ENCODE assay signal across 1 cellular context in the genomic region with DNA sequence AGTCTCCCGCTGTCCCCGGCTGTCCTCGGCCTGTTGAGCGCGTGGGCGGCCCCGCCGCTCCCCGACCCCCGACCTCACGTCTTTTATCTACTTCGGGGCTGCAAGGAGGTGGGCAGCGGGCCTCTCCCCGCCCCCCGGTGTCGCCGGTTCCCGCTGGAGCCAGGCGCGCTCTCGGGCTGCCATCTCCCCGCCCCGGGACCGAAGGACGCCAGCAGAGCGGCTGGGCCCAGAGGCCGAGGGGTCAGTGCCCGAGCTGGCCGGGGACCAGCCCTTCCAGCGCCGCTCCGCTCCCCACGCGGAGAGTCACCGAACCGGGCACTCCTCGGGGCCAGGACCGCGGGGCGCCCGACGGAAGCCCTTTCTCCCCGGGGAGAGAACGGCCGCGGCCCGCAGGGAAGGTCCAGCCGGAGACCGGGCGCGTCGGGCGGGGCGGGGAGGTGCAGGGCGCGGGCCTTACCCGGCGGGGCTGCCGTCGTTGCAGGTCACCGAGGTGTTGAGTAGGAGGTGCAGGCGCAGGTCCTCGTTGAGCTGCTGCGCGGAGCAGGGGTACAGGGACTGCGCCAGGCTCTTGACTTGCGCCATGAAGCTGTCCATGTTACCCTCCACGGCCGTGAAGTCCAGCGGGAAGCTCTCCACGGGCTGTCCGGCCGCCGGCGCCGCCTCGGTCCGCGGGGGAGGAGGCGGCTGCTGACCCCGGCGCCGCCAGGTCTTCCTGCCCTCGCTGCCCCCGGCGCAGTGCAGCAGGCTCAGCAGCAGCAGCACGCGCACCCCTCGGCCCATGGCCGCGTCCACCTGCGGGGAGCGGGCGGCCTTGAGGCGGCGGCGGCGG.
TF ChIP-seq lines count a peak whose summit lies in the region.

No MANE protein-coding gene starts in this region.

TF ChIP-seq in HEK293, 187 proteins besides CTCF, POLR2A, EP300 and RAD21:
- TF ChIP-seq ZNF133 (tag by site-specific recombination; IDR thresholded peaks at IDR 0.05): no peak
- TF ChIP-seq, protein P1, sequence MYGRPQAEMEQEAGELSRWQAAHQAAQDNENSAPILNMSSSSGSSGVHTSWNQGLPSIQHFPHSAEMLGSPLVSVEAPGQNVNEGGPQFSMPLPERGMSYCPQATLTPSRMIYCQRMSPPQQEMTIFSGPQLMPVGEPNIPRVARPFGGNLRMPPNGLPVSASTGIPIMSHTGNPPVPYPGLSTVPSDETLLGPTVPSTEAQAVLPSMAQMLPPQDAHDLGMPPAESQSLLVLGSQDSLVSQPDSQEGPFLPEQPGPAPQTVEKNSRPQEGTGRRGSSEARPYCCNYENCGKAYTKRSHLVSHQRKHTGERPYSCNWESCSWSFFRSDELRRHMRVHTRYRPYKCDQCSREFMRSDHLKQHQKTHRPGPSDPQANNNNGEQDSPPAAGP (tag by site-specific recombination; IDR thresholded peaks at IDR 0.05): peak; percentile 40; the same call in 1 of the 2 replicates
- no peak for TF ChIP-seq ZNF394 (tag by site-specific recombination; IDR thresholded peaks at IDR 0.05; ENCODE audit: borderline replicate concordance)
- no peak for TF ChIP-seq ZNF121 (tag by site-specific recombination; IDR thresholded peaks at IDR 0.05)
- peak; percentile 63; the same call in 1 of the 2 replicates for TF ChIP-seq GLIS1 (tag by site-specific recombination; IDR thresholded peaks at IDR 0.05)
- peak; percentile 33; the same call in 1 of the 2 replicates for TF ChIP-seq BCL11A (tag by site-specific recombination; IDR thresholded peaks at IDR 0.05; ENCODE audit: low read depth)
- no peak for TF ChIP-seq ZNF624 (tag by site-specific recombination; IDR thresholded peaks at IDR 0.05)
- TF ChIP-seq ZNF10 (tag by site-specific recombination; IDR thresholded peaks at IDR 0.05): no peak
- peak; percentile 24; the same call in 1 of the 2 replicates for TF ChIP-seq HIC1 (tag by site-specific recombination; IDR thresholded peaks at IDR 0.05)
- TF ChIP-seq ZNF677 (tag by site-specific recombination; IDR thresholded peaks at IDR 0.05): no peak
- 0 out of 2 replicates have a peak, but pooled peaks have one; percentile 25 for TF ChIP-seq ZBTB7A (tag by site-specific recombination; IDR thresholded peaks at IDR 0.05; ENCODE audit: low read depth)
- TF ChIP-seq ZFP3 (tag by site-specific recombination; IDR thresholded peaks at IDR 0.05; ENCODE audit: low read depth): no peak
- TF ChIP-seq EGR2 (tag by site-specific recombination; IDR thresholded peaks at IDR 0.05; ENCODE audit: low read depth): peak; percentile 59
- no peak for TF ChIP-seq ZNF112 (tag by site-specific recombination; IDR thresholded peaks at IDR 0.05)
- TF ChIP-seq ZNF560 (tag by site-specific recombination; IDR thresholded peaks at IDR 0.05; ENCODE audit: borderline replicate concordance): 0 out of 2 replicates have a peak, but pooled peaks have one; percentile 41
- no peak for TF ChIP-seq SP2 (tag by site-specific recombination; IDR thresholded peaks at IDR 0.05)
- TF ChIP-seq KLF1 (tag by site-specific recombination; IDR thresholded peaks at IDR 0.05): peak; percentile 73
- TF ChIP-seq, protein P2, sequence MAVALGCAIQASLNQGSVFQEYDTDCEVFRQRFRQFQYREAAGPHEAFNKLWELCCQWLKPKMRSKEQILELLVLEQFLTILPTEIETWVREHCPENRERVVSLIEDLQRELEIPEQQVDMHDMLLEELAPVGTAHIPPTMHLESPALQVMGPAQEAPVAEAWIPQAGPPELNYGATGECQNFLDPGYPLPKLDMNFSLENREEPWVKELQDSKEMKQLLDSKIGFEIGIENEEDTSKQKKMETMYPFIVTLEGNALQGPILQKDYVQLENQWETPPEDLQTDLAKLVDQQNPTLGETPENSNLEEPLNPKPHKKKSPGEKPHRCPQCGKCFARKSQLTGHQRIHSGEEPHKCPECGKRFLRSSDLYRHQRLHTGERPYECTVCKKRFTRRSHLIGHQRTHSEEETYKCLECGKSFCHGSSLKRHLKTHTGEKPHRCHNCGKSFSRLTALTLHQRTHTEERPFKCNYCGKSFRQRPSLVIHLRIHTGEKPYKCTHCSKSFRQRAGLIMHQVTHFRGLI (tag by site-specific recombination; IDR thresholded peaks at IDR 0.05): peak; percentile 37; the same call in 1 of the 2 replicates
- 0 out of 2 replicates have a peak, but pooled peaks have one; percentile 22 for TF ChIP-seq ZBTB8A (tag by site-specific recombination; IDR thresholded peaks at IDR 0.05)
- TF ChIP-seq MEIS1 (CRISPR knock-in tag; IDR thresholded peaks at IDR 0.05; ENCODE audit: borderline replicate concordance): no peak
- no peak for TF ChIP-seq SCRT2 (tag by site-specific recombination; IDR thresholded peaks at IDR 0.05)
- peak; percentile 90 for TF ChIP-seq ZFHX2 (tag by site-specific recombination; conservative IDR thresholded peaks at IDR 0.05)
- peak; percentile 85 for TF ChIP-seq ZIC2 (tag by site-specific recombination; IDR thresholded peaks at IDR 0.05)
- peak; percentile 11; the same call in 1 of the 2 replicates for TF ChIP-seq ZNF335 (tag by site-specific recombination; conservative IDR thresholded peaks at IDR 0.05)
- no peak for TF ChIP-seq ZNF416 (tag by site-specific recombination; IDR thresholded peaks at IDR 0.05)
- TF ChIP-seq ZNF792 (tag by site-specific recombination; IDR thresholded peaks at IDR 0.05): no peak
- no peak for TF ChIP-seq FEZF1 (tag by site-specific recombination; IDR thresholded peaks at IDR 0.05)
- TF ChIP-seq ZNF558 (tag by site-specific recombination; IDR thresholded peaks at IDR 0.05): no peak
- TF ChIP-seq, protein P3, sequence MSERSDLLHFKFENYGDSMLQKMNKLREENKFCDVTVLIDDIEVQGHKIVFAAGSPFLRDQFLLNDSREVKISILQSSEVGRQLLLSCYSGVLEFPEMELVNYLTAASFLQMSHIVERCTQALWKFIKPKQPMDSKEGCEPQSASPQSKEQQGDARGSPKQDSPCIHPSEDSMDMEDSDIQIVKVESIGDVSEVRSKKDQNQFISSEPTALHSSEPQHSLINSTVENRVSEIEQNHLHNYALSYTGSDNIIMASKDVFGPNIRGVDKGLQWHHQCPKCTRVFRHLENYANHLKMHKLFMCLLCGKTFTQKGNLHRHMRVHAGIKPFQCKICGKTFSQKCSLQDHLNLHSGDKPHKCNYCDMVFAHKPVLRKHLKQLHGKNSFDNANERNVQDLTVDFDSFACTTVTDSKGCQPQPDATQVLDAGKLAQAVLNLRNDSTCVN (tag by site-specific recombination; optimal IDR thresholded peaks at IDR 0.05): peak; percentile 61
- no peak for TF ChIP-seq BCL11B (tag by site-specific recombination; IDR thresholded peaks at IDR 0.05; ENCODE audit: low read depth)
- TF ChIP-seq ZNF266 (tag by site-specific recombination; IDR thresholded peaks at IDR 0.05; ENCODE audit: low read depth): no peak
- TF ChIP-seq GLIS2 (tag by site-specific recombination; IDR thresholded peaks at IDR 0.05): peak; percentile 70
- no peak for TF ChIP-seq ZBTB17 (tag by site-specific recombination; IDR thresholded peaks at IDR 0.05)
- TF ChIP-seq ZNF791 (tag by site-specific recombination; IDR thresholded peaks at IDR 0.05): no peak
- TF ChIP-seq ZNF623 (tag by site-specific recombination; IDR thresholded peaks at IDR 0.05): no peak
- no peak; the same call in 1 of the 2 replicates for TF ChIP-seq ZNF777 (tag by site-specific recombination; IDR thresholded peaks at IDR 0.05; ENCODE audit: borderline replicate concordance)
- no peak for TF ChIP-seq ZNF549 (tag by site-specific recombination; IDR thresholded peaks at IDR 0.05)
- TF ChIP-seq RBAK (tag by site-specific recombination; IDR thresholded peaks at IDR 0.05): no peak
- TF ChIP-seq ZNF404 (tag by site-specific recombination; IDR thresholded peaks at IDR 0.05): no peak
- TF ChIP-seq, protein P4, sequence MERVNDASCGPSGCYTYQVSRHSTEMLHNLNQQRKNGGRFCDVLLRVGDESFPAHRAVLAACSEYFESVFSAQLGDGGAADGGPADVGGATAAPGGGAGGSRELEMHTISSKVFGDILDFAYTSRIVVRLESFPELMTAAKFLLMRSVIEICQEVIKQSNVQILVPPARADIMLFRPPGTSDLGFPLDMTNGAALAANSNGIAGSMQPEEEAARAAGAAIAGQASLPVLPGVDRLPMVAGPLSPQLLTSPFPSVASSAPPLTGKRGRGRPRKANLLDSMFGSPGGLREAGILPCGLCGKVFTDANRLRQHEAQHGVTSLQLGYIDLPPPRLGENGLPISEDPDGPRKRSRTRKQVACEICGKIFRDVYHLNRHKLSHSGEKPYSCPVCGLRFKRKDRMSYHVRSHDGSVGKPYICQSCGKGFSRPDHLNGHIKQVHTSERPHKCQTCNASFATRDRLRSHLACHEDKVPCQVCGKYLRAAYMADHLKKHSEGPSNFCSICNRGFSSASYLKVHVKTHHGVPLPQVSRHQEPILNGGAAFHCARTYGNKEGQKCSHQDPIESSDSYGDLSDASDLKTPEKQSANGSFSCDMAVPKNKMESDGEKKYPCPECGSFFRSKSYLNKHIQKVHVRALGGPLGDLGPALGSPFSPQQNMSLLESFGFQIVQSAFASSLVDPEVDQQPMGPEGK (tag by site-specific recombination; IDR thresholded peaks at IDR 0.05): no peak; the same call in 1 of the 2 replicates
- peak; percentile 49 for TF ChIP-seq PRDM10 (tag by site-specific recombination; IDR thresholded peaks at IDR 0.05)
- TF ChIP-seq GLI2 (tag by site-specific recombination; IDR thresholded peaks at IDR 0.05; ENCODE audit: borderline replicate concordance, low read depth): no peak
- no peak for TF ChIP-seq ZNF433 (tag by site-specific recombination; IDR thresholded peaks at IDR 0.05; ENCODE audit: low read depth)
- no peak for TF ChIP-seq TCF7L2 (IDR thresholded peaks at IDR 0.05; ENCODE audit: borderline replicate concordance, low read depth, low read length)
